15 cellular contexts compared by ENCODE assay signal in genomic region chr4:152112887-152113286, GRCh38.
DNase-seq lines count a peak whose midpoint lies in the region; ATAC-seq, FAIRE-seq and TF ChIP-seq lines count a peak whose summit lies in the region.
"Had no signal": no experiment of that assay in that cellular context is flagged by ENCODE, and none has a peak within 500 bp of the region (broad histone marks: within the 10 kb centered on the region; RNA-seq: fewer than 3 reads in every experiment).

No MANE protein-coding gene starts in this region.

- H3K4me1 Mint-ChIP-seq in activated CD8-positive, alpha-beta T cell treated with anti-CD3 and anti-CD28 coated beads, Interleukin-2, amount 10 ng/mL, durations not matched to agents 7 days and 5 days (ENCODE audit: low read depth) = peaks cover 65% of the 10 kb centered on the region

- no peak overlapping the region for H2AFZ ChIP-seq in PC-3 (ENCODE audit: low read length)

- H3K9me3 Mint-ChIP-seq in activated CD8-positive, alpha-beta T cell treated with anti-CD3 and anti-CD28 coated beads, Interleukin-2, amount 10 ng/mL, durations not matched to agents 7 days and 5 days (ENCODE audit: insufficient read depth) = no peaks in the 10 kb centered on the region

- no peaks in the 10 kb centered on the region for H3K27me3 Mint-ChIP-seq in activated CD8-positive, alpha-beta T cell treated with anti-CD3 and anti-CD28 coated beads, Interleukin-2, amount 10 ng/mL, durations not matched to agents 7 days and 5 days (ENCODE audit: low read depth)

- FAIRE-seq in kidney (lab: Jason Lieb, UNC) = no peak
- FAIRE-seq: pancreas had no signal

- peak overlapping the region; percentile 9 for H3K27ac Mint-ChIP-seq in activated CD8-positive, alpha-beta T cell treated with anti-CD3 and anti-CD28 coated beads, Interleukin-2, amount 10 ng/mL, durations not matched to agents 7 days and 5 days

- DNase-seq in GM12865 (ENCODE audit: low read depth) (peak; percentile 61), kidney (no peak), PC-3 (no peak), NOMO-1 treated with dmso at 0.1 percent for 144 hours (lab: John Stamatoyannopoulos, UW; ENCODE audit: unreplicated experiment) (no peak)
- no peak for DNase-seq in activated CD8-positive, alpha-beta T cell treated with anti-CD3 and anti-CD28 coated beads, Interleukin-2, amount 10 ng/mL, durations not matched to agents 7 days and 5 days
- no peak for DNase-seq in stimulated activated CD4-positive, alpha-beta T cell treated with anti-CD3 and anti-CD28 coated beads, Interleukin-2, amount 100 ng/mL, for 24 hours
- DNase-seq: activated CD8-positive, alpha-beta memory T cell treated with anti-CD3 and anti-CD28 coated beads for 24 hours; NCI-H2081; pancreas; stimulated activated CD4-positive, alpha-beta T cell treated with anti-CD3 and anti-CD28 coated beads, Interleukin-4, amount 100 ng/mL, for 24 hours had no signal

- H3K79me2 ChIP-seq in PC-3 (ENCODE audit: low read length) = no peaks in the 10 kb centered on the region

- no peak overlapping the region for H3K9ac ChIP-seq in kidney (ENCODE audit: low read length in 2 of 2)
- H3K9ac ChIP-seq in PC-3 (ENCODE audit: low read length) = no peak overlapping the region

- H3K36me3 Mint-ChIP-seq in activated CD8-positive, alpha-beta T cell treated with anti-CD3 and anti-CD28 coated beads, Interleukin-2, amount 10 ng/mL, durations not matched to agents 7 days and 5 days (ENCODE audit: low read depth) = peaks cover 21% of the 10 kb centered on the region
- H3K36me3 Mint-ChIP-seq: CD14-positive monocyte had no signal

- H3K27me3 ChIP-seq in PC-3 (ENCODE audit: low read length) = no peaks in the 10 kb centered on the region
- H3K27me3 ChIP-seq: breast epithelium, pancreas had no signal

- H3K27ac ChIP-seq in kidney (ENCODE audit: low read depth in 2 of 2, low read length in 2 of 2) (no peak overlapping the region), PC-3 (ENCODE audit: low read length) (no peak overlapping the region)
- H3K27ac ChIP-seq: breast epithelium, pancreas had no signal

- no peak overlapping the region for H3K4me2 ChIP-seq in PC-3 (ENCODE audit: low read length)

- CTCF ChIA-PET in activated CD8-positive, alpha-beta T cell treated with anti-CD3 and anti-CD28 coated beads, Interleukin-2, amount 10 ng/mL, durations not matched to agents 7 days and 5 days (lab: Charles Lee) = no interaction called here
- CTCF ChIA-PET in PC-3 (lab: Charles Lee) = no interaction called here

- no peak overlapping the region for H3K4me3 ChIP-seq in GM12865 (ENCODE audit: low read depth, low read length)
- no peak overlapping the region for H3K4me3 ChIP-seq in kidney (ENCODE audit: low read length in 2 of 2)
- no peak overlapping the region for H3K4me3 ChIP-seq in PC-3 (ENCODE audit: low read length)
- H3K4me3 ChIP-seq: breast epithelium, pancreas had no signal

- intact Hi-C loops in kidney (cut with DNase I) (no loop called here), PC-3 (cut with micrococcal nuclease) (no loop called here)

- H3K4me1 ChIP-seq in kidney (ENCODE audit: control insufficient read depth in 1 of 2, insufficient read depth in 1 of 2, low read depth in 1 of 2, low read length in 2 of 2) (no peaks in the 10 kb centered on the region), PC-3 (ENCODE audit: insufficient read depth, low read length) (peaks cover 11% of the 10 kb centered on the region)
- H3K4me1 ChIP-seq: breast epithelium, pancreas had no signal

- H4K20me1 ChIP-seq in PC-3 (ENCODE audit: low read length) = no peaks in the 10 kb centered on the region

- no peak for TF ChIP-seq CTCF in GM12865 (IDR thresholded peaks at IDR 0.05; ENCODE audit: insufficient read depth, low read depth, low read length, missing control alignments)
- no peak for TF ChIP-seq CTCF in kidney (IDR thresholded peaks at IDR 0.05; ENCODE audit: borderline replicate concordance, extremely low read depth, insufficient read depth)
- no peak for TF ChIP-seq CTCF in PC-3 (conservative IDR thresholded peaks at IDR 0.05; ENCODE audit: low read depth, low read length)

- ATAC-seq in GM19397 (IDR thresholded peaks at IDR 0.05; ENCODE audit: unreplicated experiment) = peak; percentile 62
- ATAC-seq in HG02973 (IDR thresholded peaks at IDR 0.05; ENCODE audit: unreplicated experiment) = peak; percentile 78
- no peak for ATAC-seq in activated CD8-positive, alpha-beta T cell treated with anti-CD3 and anti-CD28 coated beads, Interleukin-2, amount 10 ng/mL, durations not matched to agents 7 days and 5 days
- ATAC-seq in PC-3 = no peak
- ATAC-seq: pancreas, Right ventricle myocardium inferior had no signal

- no TSS peak for BruUV-seq in PC-3 (replicated peaks; lab: Mats Ljungman, UMichigan)

- H3K9me3 ChIP-seq in kidney (ENCODE audit: control insufficient read depth in 1 of 2, low read length in 2 of 2) (no peaks in the 10 kb centered on the region), PC-3 (ENCODE audit: low read length) (no peaks in the 10 kb centered on the region)
- H3K9me3 ChIP-seq: breast epithelium, pancreas had no signal

- no peak overlapping the region for H3K4me3 Mint-ChIP-seq in activated CD8-positive, alpha-beta T cell treated with anti-CD3 and anti-CD28 coated beads, Interleukin-2, amount 10 ng/mL, durations not matched to agents 7 days and 5 days
- H3K4me3 Mint-ChIP-seq: CD14-positive monocyte had no signal

- H3F3A ChIP-seq in PC-3 (ENCODE audit: low read length, unreplicated experiment) = no peaks in the 10 kb centered on the region

- no peaks in the 10 kb centered on the region for H3K9me2 ChIP-seq in PC-3 (replicated peaks; ENCODE audit: low read length)

- POLR2A ChIA-PET in activated CD8-positive, alpha-beta T cell treated with anti-CD3 and anti-CD28 coated beads, Interleukin-2, amount 10 ng/mL, durations not matched to agents 7 days and 5 days (lab: Charles Lee) = interaction anchor here (1.6 kb wide), 1 partner anchor 11 kb away, joined by 4 read pairs; no protein-coding TSS in a partner anchor
- POLR2A ChIA-PET in PC-3 (lab: Charles Lee; ENCODE audit: unreplicated experiment) = no interaction called here

- no peaks in the 10 kb centered on the region for H3K36me3 ChIP-seq in kidney (ENCODE audit: control insufficient read depth in 1 of 2, insufficient read depth in 2 of 2, low read length in 2 of 2)
- no peaks in the 10 kb centered on the region for H3K36me3 ChIP-seq in PC-3 (ENCODE audit: low read depth, low read length)
- H3K36me3 ChIP-seq: breast epithelium, pancreas had no signal

Comparison
In these comparisons a context has a peak if more than half of its experiments do, and no peak if none do; other contexts are left out.
1. ATAC-seq: peak in GM19397 (single experiment) and HG02973 (single experiment); none in activated CD8-positive, alpha-beta T cell treated with anti-CD3 and anti-CD28 coated beads, Interleukin-2, amount 10 ng/mL, durations not matched to agents 7 days and 5 days (single experiment) and PC-3 (single experiment).